ENCODE assay signal across 9 cellular contexts in genomic region chr1:91513160-91513559, GRCh38. TPM values are rescaled to one million over a fixed set of nuclear protein-coding genes. Genes with fewer than 3 reads are reported as not detected.
DNase-seq lines count a peak whose midpoint lies in the region; ATAC-seq and TF ChIP-seq lines count a peak whose summit lies in the region.
"Had no signal": no experiment of that assay in that cellular context is flagged by ENCODE, and none has a peak within 500 bp of the region (broad histone marks: within the 10 kb centered on the region; RNA-seq: fewer than 3 reads in every experiment).

No MANE protein-coding gene starts in this region.

- CTCF ChIA-PET in AG04450 (lab: Charles Lee), result interaction anchor here (0.6 to 7.6 kb wide), 59 partner anchors 10 to 778 kb away, joined by 3 to 303 read pairs (median 7); partner anchors contain the start of genes CDC7 and TGFBR3

- no peak overlapping the region for H3K9ac ChIP-seq in Loucy (ENCODE audit: low read depth, low read length, poor library complexity, severe bottlenecking)

- peaks cover 34% of the 10 kb centered on the region for H3K79me2 ChIP-seq in Loucy (ENCODE audit: insufficient read depth, low read length)

- H4K20me1 ChIP-seq in Loucy (ENCODE audit: insufficient read depth, low read length, poor library complexity, severe bottlenecking), result peaks cover 22% of the 10 kb centered on the region

- peaks cover 28% of the 10 kb centered on the region for H3K4me1 Mint-ChIP-seq in endothelial cell (ENCODE audit: unreplicated experiment)
- peaks cover 30 to 41% of the 10 kb centered on the region in 2 donors for H3K4me1 Mint-ChIP-seq in natural killer cell treated with Interleukin-12 subunit alpha and Interleukin-12 subunit beta and Interleukin-15 and Interleukin-18, amount 100 ng/mL, for 72 hours (ENCODE audit: low read depth in 2 of 2)

- peaks cover 1% of the 10 kb centered on the region for H3K27me3 Mint-ChIP-seq in endothelial cell (ENCODE audit: unreplicated experiment)
- no peaks in the 10 kb centered on the region for H3K27me3 Mint-ChIP-seq in natural killer cell treated with Interleukin-12 subunit alpha and Interleukin-12 subunit beta and Interleukin-15 and Interleukin-18, amount 100 ng/mL, for 72 hours

- POLR2A ChIA-PET in AG04450 (lab: Yijun Ruan, JAX), result no interaction called here

- intact Hi-C loops in mucosa of descending colon (cut with DNase I, micrococcal nuclease), result loop anchor here in 1 of 2 donors (5.0 kb wide), 1 partner anchor 414 kb away; no protein-coding TSS in a partner anchor

- H3K36me3 ChIP-seq in Loucy (ENCODE audit: insufficient read depth, low read length) (peaks cover 77% of the 10 kb centered on the region), mucosa of descending colon (ENCODE audit: low read depth) (no peaks in the 10 kb centered on the region)

- H3K9me3 ChIP-seq in AG04450 (ENCODE audit: control insufficient read depth, insufficient read depth, low read length) (no peaks in the 10 kb centered on the region), Loucy (ENCODE audit: insufficient read depth, low read depth, low read length) (no peaks in the 10 kb centered on the region), mucosa of descending colon (no peaks in the 10 kb centered on the region)

- DNase-seq in AG04450 (ENCODE audit: low read depth, low spot score) (no peak), endothelial cell (ENCODE audit: low spot score) (no peak), HK-2 (ENCODE audit: unreplicated experiment) (no peak), mucosa of descending colon (no peak)
- DNase-seq in natural killer cell treated with Interleukin-12 subunit alpha and Interleukin-12 subunit beta and Interleukin-15 and Interleukin-18, amount 100 ng/mL, for 72 hours (ENCODE audit: low spot score), result no peak
- no peak for DNase-seq in stimulated activated naive CD4-positive, alpha-beta T cell treated with Interleukin-2 at 50 U/mL for 16 hours (lab: John Stamatoyannopoulos, UW)
- DNase-seq: NCI-H2081 treated with DMSO at 0.1 percent for 48 hours had no signal

- H3K4me3 Mint-ChIP-seq in endothelial cell (ENCODE audit: unreplicated experiment), result no peak overlapping the region
- H3K4me3 Mint-ChIP-seq in natural killer cell treated with Interleukin-12 subunit alpha and Interleukin-12 subunit beta and Interleukin-15 and Interleukin-18, amount 100 ng/mL, for 72 hours, result no peak overlapping the region

- TF ChIP-seq CTCF in AG04450 (IDR thresholded peaks at IDR 0.05; ENCODE audit: low read depth, low read length) (peak; percentile 54), Loucy (conservative IDR thresholded peaks at IDR 0.05; ENCODE audit: low read length) (peak; percentile 42), endothelial cell (IDR thresholded peaks at IDR 0.05; ENCODE audit: unreplicated experiment) (no peak), mucosa of descending colon (IDR thresholded peaks at IDR 0.05) (no peak)

- peaks cover 7% of the 10 kb centered on the region; the same call in 1 of the 2 replicates for H3F3A ChIP-seq in Loucy (ENCODE audit: low read depth)

- H3K9me2 ChIP-seq in Loucy (replicated peaks; ENCODE audit: low read depth, low read length), result no peaks in the 10 kb centered on the region

- no peak for TF ChIP-seq POLR2A in GM18505 (IDR thresholded peaks at IDR 0.05; ENCODE audit: borderline replicate concordance, extremely low read depth, insufficient read depth, insufficient read length)

- H3K4me3 ChIP-seq in AG04450 (ENCODE audit: low read depth, low read length), result no peak overlapping the region
- no peak overlapping the region for H3K4me3 ChIP-seq in Loucy (ENCODE audit: low read length, poor library complexity, severe bottlenecking)
- no peak overlapping the region for H3K4me3 ChIP-seq in mucosa of descending colon

- no peak overlapping the region for H3K27ac ChIP-seq in AG04450 (ENCODE audit: low read depth, low read length)

- no peak overlapping the region for H3K4me2 ChIP-seq in Loucy (ENCODE audit: low read depth, low read length, poor library complexity, severe bottlenecking)

- H3K4me1 ChIP-seq in Loucy (ENCODE audit: insufficient read depth, low read length, poor library complexity, severe bottlenecking) (peaks cover 6% of the 10 kb centered on the region), mucosa of descending colon (ENCODE audit: low read depth) (no peaks in the 10 kb centered on the region)

- H3K27me3 ChIP-seq in AG04450 (ENCODE audit: control insufficient read depth, insufficient read depth, low read length) (no peaks in the 10 kb centered on the region), Loucy (ENCODE audit: insufficient read depth, low read length, poor library complexity, severe bottlenecking) (no peaks in the 10 kb centered on the region)

- no peak overlapping the region for H2AFZ ChIP-seq in Loucy (ENCODE audit: low read length)

- peaks cover 16% of the 10 kb centered on the region for H3K36me3 Mint-ChIP-seq in endothelial cell (ENCODE audit: low read depth, unreplicated experiment)
- H3K36me3 Mint-ChIP-seq in natural killer cell treated with Interleukin-12 subunit alpha and Interleukin-12 subunit beta and Interleukin-15 and Interleukin-18, amount 100 ng/mL, for 72 hours, result peaks cover 53% of the 10 kb centered on the region

- no peak for ATAC-seq in natural killer cell treated with Interleukin-12 subunit alpha and Interleukin-12 subunit beta and Interleukin-15 and Interleukin-18, amount 100 ng/mL, for 72 hours
- ATAC-seq in GM18505 (IDR thresholded peaks at IDR 0.05; ENCODE audit: unreplicated experiment) (no peak), mucosa of descending colon (no peak)

- peak overlapping the region; percentile 59 for H3K27ac Mint-ChIP-seq in endothelial cell (ENCODE audit: unreplicated experiment)
- H3K27ac Mint-ChIP-seq in natural killer cell treated with Interleukin-12 subunit alpha and Interleukin-12 subunit beta and Interleukin-15 and Interleukin-18, amount 100 ng/mL, for 72 hours, result peak overlapping the region; percentile 23 to 89

- H3K9me3 Mint-ChIP-seq in endothelial cell (ENCODE audit: unreplicated experiment), result no peaks in the 10 kb centered on the region
- peaks cover 3% of the 10 kb centered on the region for H3K9me3 Mint-ChIP-seq in natural killer cell treated with Interleukin-12 subunit alpha and Interleukin-12 subunit beta and Interleukin-15 and Interleukin-18, amount 100 ng/mL, for 72 hours

RNA-seq across cellular contexts. Expression of gene CDC7, which starts 12.5 kb away (rescaled TPM):
- 3.3 and 4.6 TPM in 2 replicates for polyA plus RNA-seq in AG04450 (2011; rRNA removed)
- polyA minus RNA-seq in AG04450 (2011; rRNA and poly(A)+ RNA removed), result 1.8 and 3.6 TPM in 2 replicates
- 21.3 TPM for total RNA-seq in endothelial cell (ENCODE audit: unreplicated experiment)
- 10 to 100 TPM; 16.1 to 35.8 TPM for total RNA-seq in natural killer cell treated with Interleukin-12 subunit alpha and Interleukin-12 subunit beta and Interleukin-15 and Interleukin-18, amount 100 ng/mL, for 72 hours
- 1 to 10 TPM; 3.6 to 5.0 (median 3.9) TPM for total RNA-seq in mucosa of descending colon

Comparison
In these comparisons a context has a peak if more than half of its experiments do, and no peak if none do; other contexts are left out.
1. CTCF ChIP-seq: peak in AG04450 (single experiment) and Loucy (single experiment); none in endothelial cell (single experiment) and mucosa of descending colon (single experiment).